5 cellular contexts compared by ENCODE assay signal in genomic region chr17:35179379-35179778, GRCh38. TPM values are rescaled to one million over a fixed set of nuclear protein-coding genes. Genes with fewer than 3 reads are reported as not detected.
"Had no signal": no experiment of that assay in that cellular context is flagged by ENCODE, and none has a peak within 500 bp of the region (broad histone marks: within the 10 kb centered on the region; RNA-seq: fewer than 3 reads in every experiment).

No MANE protein-coding gene starts in this region.

RNA-seq across cellular contexts. Expression of gene SLC35G3, which starts 14.8 kb away (rescaled TPM):
- total RNA-seq: GM23248, H4, H7, HT-29, IMR-90 had no signal
- polyA plus RNA-seq: GM23248, IMR-90 had no signal

RNA-seq across cellular contexts. Expression of gene UNC45B, which starts 31.8 kb away (rescaled TPM):
- total RNA-seq: GM23248, H4, HT-29, IMR-90 had no signal
- polyA plus RNA-seq: GM23248, IMR-90 had no signal

RNA-seq across cellular contexts. Expression of gene FNDC8, which starts 58.0 kb away (rescaled TPM):
- total RNA-seq: GM23248, HT-29, IMR-90 had no signal
- polyA plus RNA-seq: GM23248, IMR-90 had no signal
